Comparison of ENCODE assay signal across 14 cellular contexts in genomic region chr14:55348766-55349453, GRCh38.
DNase-seq lines count a peak whose midpoint lies in the region; ATAC-seq and TF ChIP-seq lines count a peak whose summit lies in the region.
"Had no signal": no experiment of that assay in that cellular context is flagged by ENCODE, and none has a peak within 500 bp of the region (broad histone marks: within the 10 kb centered on the region; RNA-seq: fewer than 3 reads in every experiment).

No MANE protein-coding gene starts in this region.

- H3K4me1 ChIP-seq in vagina: peaks cover 55% of the 10 kb centered on the region

- no peak for TF ChIP-seq POLR2A in vagina (IDR thresholded peaks at IDR 0.05)

- no peaks in the 10 kb centered on the region for H3K9me3 ChIP-seq in vagina

- peak overlapping the region; percentile 37 for H3K27ac Mint-ChIP-seq in activated naive CD8-positive, alpha-beta T cell
- H3K27ac Mint-ChIP-seq in activated naive CD8-positive, alpha-beta T cell treated with anti-CD3 and anti-CD28 coated beads for 36 hours: no peak overlapping the region

- no peaks in the 10 kb centered on the region for H3K9me3 Mint-ChIP-seq in activated naive CD8-positive, alpha-beta T cell (ENCODE audit: low read depth)
- no peaks in the 10 kb centered on the region for H3K9me3 Mint-ChIP-seq in activated naive CD8-positive, alpha-beta T cell treated with anti-CD3 and anti-CD28 coated beads for 36 hours
- H3K9me3 Mint-ChIP-seq: endodermal cell had no signal

- peak overlapping the region; percentile 38 for H3K27ac ChIP-seq in vagina
- H3K27ac ChIP-seq in substantia nigra (ENCODE audit: low read depth, low read length, poor library complexity, severe bottlenecking): no peak overlapping the region

- no peak for DNase-seq in activated naive CD8-positive, alpha-beta T cell treated with anti-CD3 and anti-CD28 coated beads for 36 hours
- DNase-seq in epithelial cell of esophagus (ENCODE audit: low read depth) (peak; percentile 84), vagina (ENCODE audit: extremely low spot score in 2 of 2) (no peak), dermis blood vessel endothelial cell (no peak), substantia nigra (lab: John Stamatoyannopoulos, UW) (no peak), NCI-H345 (lab: John Stamatoyannopoulos, UW) (no peak)
- DNase-seq: activated CD4-positive, CD25-positive, alpha-beta regulatory T cell; AML-193; amygdala; endodermal cell had no signal

- TF ChIP-seq CTCF in epithelial cell of esophagus (IDR thresholded peaks at IDR 0.05; ENCODE audit: insufficient read depth, low read depth, low read length, missing control alignments): no peak
- no peak for TF ChIP-seq CTCF in vagina (IDR thresholded peaks at IDR 0.05)

- H3K27me3 ChIP-seq in vagina: no peaks in the 10 kb centered on the region

- H3K27me3 Mint-ChIP-seq in activated naive CD8-positive, alpha-beta T cell: no peaks in the 10 kb centered on the region
- no peaks in the 10 kb centered on the region for H3K27me3 Mint-ChIP-seq in activated naive CD8-positive, alpha-beta T cell treated with anti-CD3 and anti-CD28 coated beads for 36 hours

- no peaks in the 10 kb centered on the region for H3K36me3 Mint-ChIP-seq in activated naive CD8-positive, alpha-beta T cell
- H3K36me3 Mint-ChIP-seq in activated naive CD8-positive, alpha-beta T cell treated with anti-CD3 and anti-CD28 coated beads for 36 hours: peaks cover 5% of the 10 kb centered on the region

- H3K4me3 Mint-ChIP-seq in activated naive CD8-positive, alpha-beta T cell: no peak overlapping the region
- no peak overlapping the region for H3K4me3 Mint-ChIP-seq in activated naive CD8-positive, alpha-beta T cell treated with anti-CD3 and anti-CD28 coated beads for 36 hours
- H3K4me3 Mint-ChIP-seq: endodermal cell had no signal

- peak; percentile 51 for ATAC-seq in HG03378 (IDR thresholded peaks at IDR 0.05; ENCODE audit: unreplicated experiment)
- ATAC-seq: Right ventricle myocardium inferior had no signal

- H3K4me3 ChIP-seq in epithelial cell of esophagus (ENCODE audit: low read length): no peak overlapping the region
- no peak overlapping the region for H3K4me3 ChIP-seq in vagina
- H3K4me3 ChIP-seq: skin epidermis had no signal

- peaks cover 29% of the 10 kb centered on the region for H3K4me1 Mint-ChIP-seq in activated naive CD8-positive, alpha-beta T cell (ENCODE audit: low read depth)
- peaks cover 15% of the 10 kb centered on the region for H3K4me1 Mint-ChIP-seq in activated naive CD8-positive, alpha-beta T cell treated with anti-CD3 and anti-CD28 coated beads for 36 hours

- intact Hi-C loops in vagina (cut with DNase I): no loop called here

- peaks cover 0 to 24% of the 10 kb centered on the region in 2 donors for H3K36me3 ChIP-seq in vagina
